In the genomic region with DNA sequence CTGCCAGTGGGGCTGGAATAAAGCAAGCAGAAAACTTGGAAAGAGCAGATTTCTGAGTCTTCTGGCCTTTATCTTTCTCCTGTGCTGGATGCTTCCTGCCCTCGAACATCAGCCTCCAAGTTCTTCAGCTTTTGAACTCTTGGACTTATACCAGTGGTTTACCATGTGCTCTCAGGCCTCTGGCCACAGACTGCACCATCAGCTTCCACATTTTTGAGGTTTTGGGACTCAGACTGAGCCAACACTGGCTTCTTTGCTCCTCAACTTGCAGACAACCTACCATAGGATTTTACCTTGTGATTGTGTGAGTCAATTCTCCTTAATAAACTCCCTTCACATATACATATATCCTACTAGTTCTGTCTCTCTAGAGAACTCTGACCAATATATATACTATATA, we compare ENCODE assay signal across 27 cellular contexts.
"Had no signal": no experiment of that assay in that cellular context is flagged by ENCODE, and none has a peak within 500 bp of the region (broad histone marks: within the 10 kb centered on the region; RNA-seq: fewer than 3 reads in every experiment).

No MANE protein-coding gene starts in this region.

- H3K4me3 ChIP-seq: body of pancreas, cardiac muscle cell, heart right ventricle, left lung, lower lobe of right lung, mucosa of descending colon, ovary, skin epidermis, thoracic aorta, uterus had no signal

- H3K27me3 ChIP-seq: body of pancreas, cardiac muscle cell, heart right ventricle, left lung, ovary, uterus had no signal

- H3K4me1 ChIP-seq: body of pancreas, heart right ventricle, left lung, lower lobe of right lung, uterus had no signal

- ATAC-seq: activated CD4-positive, alpha-beta T cell treated with anti-CD3 and anti-CD28 coated beads for 36 hours; activated CD8-positive, alpha-beta memory T cell treated with anti-CD3 and anti-CD28 coated beads, Interleukin-2, amount 10 ng/mL, durations not matched to agents 7 days and 5 days; activated CD8-positive, alpha-beta T cell treated with anti-CD3 and anti-CD28 coated beads, Interleukin-2, amount 10 ng/mL, durations not matched to agents 7 days and 5 days; body of pancreas; esophagus mucosa; heart right ventricle; left lung; lower lobe of right lung; mucosa of descending colon; natural killer cell treated with Interleukin-12 subunit alpha and Interleukin-12 subunit beta and Interleukin-15 and Interleukin-18, amount 100 ng/mL, for 72 hours; sciatic nerve; stimulated activated effector memory CD8-positive, alpha-beta T cell treated with anti-CD3 and anti-CD28 coated beads, Interleukin-12 subunit alpha, Interleukin-12 subunit beta, amount 100 ng/mL, for 72 hours had no signal

- H3K36me3 ChIP-seq: cardiac muscle cell, heart right ventricle, left lung, lower lobe of right lung, ovary, thoracic aorta, uterus had no signal

- DNase-seq: activated B cell treated with CpG ODN at 0.5 μM for 24 hours; activated CD4-positive, alpha-beta T cell treated with anti-CD3 and anti-CD28 coated beads for 36 hours; activated CD8-positive, alpha-beta memory T cell treated with anti-CD3 and anti-CD28 coated beads, Interleukin-2, amount 10 ng/mL, durations not matched to agents 7 days and 5 days; activated CD8-positive, alpha-beta T cell treated with anti-CD3 and anti-CD28 coated beads, Interleukin-2, amount 10 ng/mL, durations not matched to agents 7 days and 5 days; activated effector memory CD4-positive, alpha-beta T cell treated with anti-CD3 and anti-CD28 coated beads, Interleukin-2, amount 50 U/mL, for 16 hours; activated naive CD4-positive, alpha-beta T cell treated with anti-CD3 and anti-CD28 coated beads for 36 hours; amniotic stem cell; body of pancreas; endodermal cell; foreskin melanocyte; heart right ventricle; left lung; lower lobe of right lung; mesendoderm; mucosa of descending colon; ovary; retina; stimulated activated CD4-positive, alpha-beta T cell treated with anti-CD3 and anti-CD28 coated beads, Interleukin-4, amount 100 ng/mL, for 24 hours; T-helper 1 cell; uterus had no signal

- H3K9me3 ChIP-seq: body of pancreas, lower lobe of right lung, mucosa of descending colon, ovary, thoracic aorta, uterus had no signal

- H3K27ac ChIP-seq: body of pancreas, cardiac muscle cell, heart right ventricle, left lung, lower lobe of right lung, ovary, skin epidermis, thoracic aorta, uterus had no signal
